Comparison of ENCODE assay signal across 7 cellular contexts in the genomic region with DNA sequence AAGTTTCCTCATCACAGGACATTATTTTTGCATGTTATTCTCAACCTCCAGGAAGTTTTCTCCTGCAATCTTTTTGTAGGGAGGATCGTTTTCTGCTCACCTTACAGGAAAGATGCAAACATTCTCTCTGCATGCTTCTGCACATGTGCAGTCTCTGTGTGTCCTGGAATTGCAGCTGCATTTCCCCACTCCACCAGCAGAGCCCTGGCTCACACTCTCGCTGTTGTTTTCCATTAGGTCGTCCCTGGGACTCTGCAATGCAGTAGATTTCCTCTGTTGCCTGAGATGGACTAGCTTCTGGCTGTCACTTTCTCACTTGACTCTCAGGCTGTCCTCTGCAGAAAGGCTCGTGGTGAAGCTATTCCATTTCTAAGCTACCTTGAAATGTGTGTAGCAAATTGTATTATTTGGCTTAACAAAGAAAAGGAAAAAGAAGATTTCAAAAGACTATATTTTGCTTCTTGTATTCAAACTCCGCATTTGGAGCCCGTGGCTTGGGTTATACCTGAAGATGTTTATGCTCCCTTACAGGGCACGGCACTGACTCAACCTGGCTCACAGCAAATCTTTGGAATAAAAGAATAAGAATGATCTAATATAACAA.
DNase-seq lines count a peak whose midpoint lies in the region; ATAC-seq, FAIRE-seq and TF ChIP-seq lines count a peak whose summit lies in the region.

No MANE protein-coding gene starts in this region.

- no peak overlapping the region for H3K4ac ChIP-seq in mesenchymal stem cell (ENCODE audit: low read depth in 1 of 2, low read length in 2 of 2)

- H3K36me3 ChIP-seq in GM23338 (ENCODE audit: insufficient read depth) (no peaks in the 10 kb centered on the region), mesenchymal stem cell (ENCODE audit: control insufficient read depth in 1 of 2, insufficient read depth in 2 of 2, low read depth in 1 of 2, low read length in 2 of 2) (no peaks in the 10 kb centered on the region)

- no peak for TF ChIP-seq POLR2A in H54 (IDR thresholded peaks at IDR 0.05; ENCODE audit: low read depth, low read length)

- H3K9ac ChIP-seq in mesenchymal stem cell (ENCODE audit: low read length): no peak overlapping the region

- H2AFZ ChIP-seq in GM23338: 0 out of 2 replicates have a peak overlapping the region, but pooled peaks have one; percentile 2
- H2AFZ ChIP-seq in mesenchymal stem cell (ENCODE audit: low read depth, low read length): no peak overlapping the region

- no peak overlapping the region for H3K27ac Mint-ChIP-seq in GM23338

- H3K27me3 Mint-ChIP-seq in GM23338 (ENCODE audit: insufficient read depth, low read depth, poor library complexity): peaks cover 2% of the 10 kb centered on the region

- peak; percentile 52 for ATAC-seq in GM18499 (IDR thresholded peaks at IDR 0.05; ENCODE audit: insufficient read depth, unreplicated experiment)
- ATAC-seq in GM23338: peak; percentile 100

- H3K27me3 ChIP-seq in GM23338 (ENCODE audit: insufficient read depth) (no peaks in the 10 kb centered on the region), mesenchymal stem cell (ENCODE audit: control insufficient read depth in 1 of 2, insufficient read depth in 1 of 2, low read length in 2 of 2) (no peaks in the 10 kb centered on the region)

- no peak overlapping the region for H4K8ac ChIP-seq in mesenchymal stem cell (ENCODE audit: low read length)

- no peaks in the 10 kb centered on the region for H3K9me2 ChIP-seq in GM23338 (ENCODE audit: insufficient read depth)

- H4K20me1 ChIP-seq in GM23338 (replicated peaks; ENCODE audit: insufficient read depth): no peaks in the 10 kb centered on the region

- WGBS in mesenchymal stem cell: 15% methylated on average over 4 of the region's 7 CpGs

- H3F3A ChIP-seq in GM23338 (replicated peaks; ENCODE audit: low read depth): no peaks in the 10 kb centered on the region

- H3K4me3 Mint-ChIP-seq in GM23338: no peak overlapping the region

- H2AK5ac ChIP-seq in mesenchymal stem cell (ENCODE audit: low read length, severe bottlenecking): no peak overlapping the region

- H2BK15ac ChIP-seq in mesenchymal stem cell (ENCODE audit: low read depth, poor library complexity, severe bottlenecking): no peak overlapping the region

- no peak overlapping the region for H2BK5ac ChIP-seq in mesenchymal stem cell (ENCODE audit: low read depth, low read length, poor library complexity, severe bottlenecking)

- TF ChIP-seq CTCF in GM23338 (conservative IDR thresholded peaks at IDR 0.05; ENCODE audit: low read depth in 2 of 2) (peak; percentile 53 to 67), LNCAP (IDR thresholded peaks at IDR 0.05) (peak; percentile 63)

- H3K9me3 Mint-ChIP-seq in GM23338: no peaks in the 10 kb centered on the region

- no peak overlapping the region for H4K91ac ChIP-seq in mesenchymal stem cell (ENCODE audit: low read length)

- no peak overlapping the region for H2BK12ac ChIP-seq in mesenchymal stem cell (ENCODE audit: low read length in 2 of 2)

- H3K18ac ChIP-seq in mesenchymal stem cell (ENCODE audit: low read depth in 1 of 2, low read length in 2 of 2): no peak overlapping the region

- peak; percentile 76 for DNase-seq in GM23338 (ENCODE audit: low spot score)
- peak; percentile 8 for DNase-seq in cerebellum (ENCODE audit: low spot score)
- DNase-seq in mesenchymal stem cell: peak; percentile 51
- no peak for DNase-seq in SW 1271 (lab: John Stamatoyannopoulos, UW)
- no peak for DNase-seq in H54 (ENCODE audit: insufficient read length, low spot score)

- no peaks in the 10 kb centered on the region for H3K36me3 Mint-ChIP-seq in GM23338 (ENCODE audit: low read depth)

- H3K9me3 ChIP-seq in mesenchymal stem cell (ENCODE audit: control insufficient read depth, low read length): no peaks in the 10 kb centered on the region

- H3K27ac ChIP-seq in GM23338 (ENCODE audit: low read depth): no peak overlapping the region
- H3K27ac ChIP-seq in mesenchymal stem cell (ENCODE audit: low read length, poor library complexity, severe bottlenecking): no peak overlapping the region

- H3K4me1 ChIP-seq in GM23338 (ENCODE audit: insufficient read depth) (peaks cover 5% of the 10 kb centered on the region; the same call in 1 of the 2 replicates), mesenchymal stem cell (ENCODE audit: control insufficient read depth, insufficient read depth, low read depth, low read length) (no peaks in the 10 kb centered on the region)

- no peak for FAIRE-seq in H54 (lab: Jason Lieb, UNC)

- H3K23ac ChIP-seq in mesenchymal stem cell (ENCODE audit: low read length in 2 of 2): no peak overlapping the region

- H3K4me2 ChIP-seq in GM23338 (no peak overlapping the region), mesenchymal stem cell (ENCODE audit: low read length, poor library complexity, severe bottlenecking) (no peak overlapping the region)

- no peak overlapping the region for H2BK120ac ChIP-seq in mesenchymal stem cell (ENCODE audit: low read depth, low read length)

- H3K14ac ChIP-seq in mesenchymal stem cell (ENCODE audit: low read length in 2 of 2): no peak overlapping the region

- H3K4me1 Mint-ChIP-seq in GM23338: peaks cover 9% of the 10 kb centered on the region

- no peaks in the 10 kb centered on the region for H3K79me2 ChIP-seq in GM23338 (replicated peaks; ENCODE audit: insufficient read depth)

- H3K4me3 ChIP-seq in GM23338 (no peak overlapping the region), mesenchymal stem cell (ENCODE audit: insufficient read depth in 1 of 2, low read depth in 1 of 2, low read length in 2 of 2) (no peak overlapping the region)

- no peaks in the 10 kb centered on the region for H3K79me1 ChIP-seq in mesenchymal stem cell (replicated peaks; ENCODE audit: low read length, poor library complexity, severe bottlenecking)

TF ChIP-seq in GM23338, 12 proteins besides CTCF, POLR2A, EP300 and RAD21 (continues in another document):
- TF ChIP-seq POLR2AphosphoS5 (IDR thresholded peaks at IDR 0.05; ENCODE audit: low read depth) (no peak), ZNF331 (CRISPR knock-in tag; IDR thresholded peaks at IDR 0.05; ENCODE audit: low read depth) (no peak), ZNF114 (CRISPR knock-in tag; IDR thresholded peaks at IDR 0.05) (no peak)
- TF ChIP-seq, protein P1, sequence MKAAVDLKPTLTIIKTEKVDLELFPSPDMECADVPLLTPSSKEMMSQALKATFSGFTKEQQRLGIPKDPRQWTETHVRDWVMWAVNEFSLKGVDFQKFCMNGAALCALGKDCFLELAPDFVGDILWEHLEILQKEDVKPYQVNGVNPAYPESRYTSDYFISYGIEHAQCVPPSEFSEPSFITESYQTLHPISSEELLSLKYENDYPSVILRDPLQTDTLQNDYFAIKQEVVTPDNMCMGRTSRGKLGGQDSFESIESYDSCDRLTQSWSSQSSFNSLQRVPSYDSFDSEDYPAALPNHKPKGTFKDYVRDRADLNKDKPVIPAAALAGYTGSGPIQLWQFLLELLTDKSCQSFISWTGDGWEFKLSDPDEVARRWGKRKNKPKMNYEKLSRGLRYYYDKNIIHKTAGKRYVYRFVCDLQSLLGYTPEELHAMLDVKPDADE (IDR thresholded peaks at IDR 0.05): no peak

Comparison
In these comparisons a context has a peak if more than half of its experiments do, and no peak if none do; other contexts are left out.
1. DNase-seq: peak in GM23338 (single experiment), cerebellum (single experiment) and mesenchymal stem cell (single experiment); none in SW 1271 (0 of 2) and H54 (single experiment).